ENCODE assay signal across 1 cellular context in genomic region chr15:58053236-58054153, GRCh38.
TF ChIP-seq lines count a peak whose summit lies in the region.

No MANE protein-coding gene starts in this region.

TF ChIP-seq in HEK293, 187 proteins besides CTCF, POLR2A, EP300 and RAD21 (continued from another document and continues in another):
- TF ChIP-seq ZNF280C (tag by site-specific recombination; IDR thresholded peaks at IDR 0.05) (no peak), ZNF26 (tag by site-specific recombination; IDR thresholded peaks at IDR 0.05) (no peak), ZNF621 (tag by site-specific recombination; IDR thresholded peaks at IDR 0.05) (no peak), REST (tag by site-specific recombination; IDR thresholded peaks at IDR 0.05) (no peak), ZNF416 (tag by site-specific recombination; IDR thresholded peaks at IDR 0.05) (no peak), ZBTB26 (tag by site-specific recombination; optimal IDR thresholded peaks at IDR 0.05) (no peak), PRDM4 (tag by site-specific recombination; IDR thresholded peaks at IDR 0.05) (peak; percentile 94), ZNF19 (tag by site-specific recombination; IDR thresholded peaks at IDR 0.05; ENCODE audit: low read depth) (no peak), ZBTB44 (tag by site-specific recombination; IDR thresholded peaks at IDR 0.05) (peak; percentile 85), ZNF362 (tag by site-specific recombination; IDR thresholded peaks at IDR 0.05) (0 out of 2 replicates have a peak, but pooled peaks have one; percentile 11), ZNF157 (tag by site-specific recombination; IDR thresholded peaks at IDR 0.05) (no peak), REPIN1 (tag by site-specific recombination; IDR thresholded peaks at IDR 0.05; ENCODE audit: low read depth) (no peak), ZNF571 (tag by site-specific recombination; IDR thresholded peaks at IDR 0.05) (no peak), ZNF140 (tag by site-specific recombination; IDR thresholded peaks at IDR 0.05) (no peak), ZNF132 (tag by site-specific recombination; IDR thresholded peaks at IDR 0.05; ENCODE audit: borderline replicate concordance) (no peak), KLF16 (tag by site-specific recombination; IDR thresholded peaks at IDR 0.05) (peak; percentile 55; the same call in 1 of the 2 replicates), ZBTB48 (tag by site-specific recombination; IDR thresholded peaks at IDR 0.05) (no peak), WT1 (tag by site-specific recombination; IDR thresholded peaks at IDR 0.05) (peak; percentile 95), ZNF548 (tag by site-specific recombination; IDR thresholded peaks at IDR 0.05) (no peak), ZNF529 (tag by site-specific recombination; IDR thresholded peaks at IDR 0.05; ENCODE audit: insufficient replicate concordance) (no peak), KLF7 (tag by site-specific recombination; IDR thresholded peaks at IDR 0.05; ENCODE audit: borderline replicate concordance) (peak; percentile 71; the same call in 1 of the 2 replicates), BCL11B (tag by site-specific recombination; IDR thresholded peaks at IDR 0.05; ENCODE audit: low read depth) (peak; percentile 81; the same call in 1 of the 2 replicates), ZNF426 (tag by site-specific recombination; IDR thresholded peaks at IDR 0.05) (no peak), ZSCAN16 (tag by site-specific recombination; IDR thresholded peaks at IDR 0.05) (no peak), ZNF692 (tag by site-specific recombination; IDR thresholded peaks at IDR 0.05) (no peak), ZNF214 (tag by site-specific recombination; IDR thresholded peaks at IDR 0.05; ENCODE audit: borderline replicate concordance) (no peak), KLF10 (tag by site-specific recombination; IDR thresholded peaks at IDR 0.05) (peak; percentile 77), ZNF341 (tag by site-specific recombination; IDR thresholded peaks at IDR 0.05; ENCODE audit: low read depth) (peak; percentile 64; the same call in 1 of the 2 replicates), ZNF555 (tag by site-specific recombination; conservative IDR thresholded peaks at IDR 0.05) (no peak), ZNF629 (tag by site-specific recombination; IDR thresholded peaks at IDR 0.05) (peak; percentile 67; the same call in 1 of the 2 replicates), ZNF664 (tag by site-specific recombination; IDR thresholded peaks at IDR 0.05) (peak; percentile 33; the same call in 1 of the 2 replicates), ZNF560 (tag by site-specific recombination; IDR thresholded peaks at IDR 0.05; ENCODE audit: borderline replicate concordance) (no peak), ZNF16 (tag by site-specific recombination; IDR thresholded peaks at IDR 0.05; ENCODE audit: low read depth) (no peak), ZNF488 (tag by site-specific recombination; IDR thresholded peaks at IDR 0.05) (peak; percentile 51; the same call in 1 of the 2 replicates), MZF1 (tag by site-specific recombination; IDR thresholded peaks at IDR 0.05; ENCODE audit: borderline replicate concordance) (no peak; the same call in 1 of the 2 replicates), PRDM6 (tag by site-specific recombination; IDR thresholded peaks at IDR 0.05) (peak; percentile 97), ZNF514 (tag by site-specific recombination; IDR thresholded peaks at IDR 0.05) (no peak), ZNF654 (tag by site-specific recombination; IDR thresholded peaks at IDR 0.05; ENCODE audit: low read depth) (no peak)
